ENCODE assay signal across 25 cellular contexts in the genomic region with DNA sequence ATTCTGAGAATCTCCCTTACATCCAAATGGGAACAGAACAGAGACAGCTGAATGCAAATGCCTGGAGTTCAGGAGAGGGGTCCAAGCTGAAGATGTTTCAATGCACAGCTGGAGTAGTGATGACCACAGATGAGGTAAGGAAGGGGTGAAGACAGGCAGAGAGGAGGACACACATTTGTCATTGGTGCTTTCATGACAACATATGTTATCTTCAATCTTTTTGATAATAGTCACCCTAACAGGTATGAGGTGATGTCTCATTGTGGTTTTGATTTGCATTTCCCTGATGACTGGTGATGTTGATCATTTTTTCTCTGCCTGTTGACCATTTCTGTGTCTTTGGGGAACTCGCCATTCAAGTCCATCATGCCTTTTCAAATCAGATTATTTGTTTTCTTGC. TPM values are rescaled to one million over a fixed set of nuclear protein-coding genes. Genes with fewer than 3 reads are reported as not detected.
"Had no signal": no experiment of that assay in that cellular context is flagged by ENCODE, and none has a peak within 500 bp of the region (broad histone marks: within the 10 kb centered on the region; RNA-seq: fewer than 3 reads in every experiment).

No MANE protein-coding gene starts in this region.

- H3K9me3 Mint-ChIP-seq: immature natural killer cell, type B pancreatic cell had no signal

- H3K4me3 Mint-ChIP-seq: immature natural killer cell, naive B cell, type B pancreatic cell had no signal

- H3K4me1 ChIP-seq: gastrocnemius medialis, psoas muscle, right lobe of liver, stomach had no signal

- H3K9me3 ChIP-seq: gastrocnemius medialis, neutrophil, psoas muscle, right lobe of liver, stomach had no signal

- DNase-seq: cerebellar nuclear complex; dermis blood vessel endothelial cell; gastrocnemius medialis; glutamatergic neuron; immature natural killer cell; kidney; left colon; left ventricle myocardium superior; mesendoderm; naive B cell; psoas muscle; retina; right lobe of liver; stimulated activated CD4-positive, alpha-beta T cell treated with anti-CD3 and anti-CD28 coated beads, Interleukin-15, amount 100 ng/mL, for 24 hours; stimulated activated CD4-positive, alpha-beta T cell treated with anti-CD3 and anti-CD28 coated beads, Interleukin-1b, Interleukin-23, amount 100 ng/mL, for 48 hours; stimulated activated CD4-positive, alpha-beta T cell treated with anti-CD3 and anti-CD28 coated beads, Interleukin-4, amount 100 ng/mL, for 4 hours; stimulated activated naive CD4-positive, alpha-beta T cell; stomach had no signal

- ATAC-seq: esophagus mucosa, gastrocnemius medialis, left colon, left ventricle myocardium superior, psoas muscle, right lobe of liver had no signal

- H3K27ac Mint-ChIP-seq: naive B cell, type B pancreatic cell had no signal

- H3K27ac ChIP-seq: gastrocnemius medialis, neutrophil, psoas muscle, right lobe of liver, stomach had no signal

- H3K4me3 ChIP-seq: gastrocnemius medialis, lung, psoas muscle, right lobe of liver, stomach had no signal

- H3K27me3 ChIP-seq: gastrocnemius medialis, right lobe of liver had no signal

- H3K36me3 ChIP-seq: gastrocnemius medialis, neutrophil, right lobe of liver, stomach had no signal

- H3K36me3 Mint-ChIP-seq: naive B cell, type B pancreatic cell had no signal

RNA-seq across cellular contexts. Expression of gene SIGLEC7, which starts 19.2 kb away (rescaled TPM):
- total RNA-seq: dermis blood vessel endothelial cell, fibroblast of lung, osteoblast had no signal
- polyA plus RNA-seq: fibroblast of lung, neural cell had no signal

RNA-seq across cellular contexts. Expression of gene SIGLEC9, which starts 36.6 kb away (rescaled TPM):
- total RNA-seq: dermis blood vessel endothelial cell, fibroblast of lung, osteoblast had no signal
- polyA plus RNA-seq: fibroblast of lung, neural cell had no signal
